In genomic region chr18:37270046-37270665, GRCh38 we compare ENCODE assay signal across 8 cellular contexts.
DNase-seq lines count a peak whose midpoint lies in the region; ATAC-seq and TF ChIP-seq lines count a peak whose summit lies in the region.

No MANE protein-coding gene starts in this region.

- no peaks in the 10 kb centered on the region for H3K79me2 ChIP-seq in mammary epithelial cell (ENCODE audit: insufficient read depth, low read length)

- no peak overlapping the region for H3K4me3 ChIP-seq in mammary epithelial cell (replicated peaks in 1 of 3; ENCODE audit: insufficient read depth in 1 of 3, low read depth in 2 of 3, low read length in 3 of 3)
- no peak overlapping the region for H3K4me3 ChIP-seq in mucosa of descending colon

- H3K9ac ChIP-seq in mammary epithelial cell (ENCODE audit: insufficient read depth, low read length): no peak overlapping the region

- ATAC-seq in mucosa of descending colon: peak; percentile 74
- no peak for ATAC-seq in GM18873 (IDR thresholded peaks at IDR 0.05; ENCODE audit: low FRiP score, unreplicated experiment)

- no peak overlapping the region for H2AFZ ChIP-seq in mammary epithelial cell (ENCODE audit: low read depth, low read length)

- no peak overlapping the region for H3K4me2 ChIP-seq in mammary epithelial cell (ENCODE audit: insufficient read depth, low read depth, low read length)

- BruUV-seq in mammary epithelial cell (replicated peaks; lab: Mats Ljungman, UMichigan): no TSS peak

- H3K9me3 ChIP-seq in mammary epithelial cell (replicated peaks; ENCODE audit: insufficient read depth, low read length) (no peaks in the 10 kb centered on the region), mucosa of descending colon (no peaks in the 10 kb centered on the region)

- no peaks in the 10 kb centered on the region for H3K4me1 ChIP-seq in mammary epithelial cell (ENCODE audit: insufficient read depth, low read length)
- no peaks in the 10 kb centered on the region for H3K4me1 ChIP-seq in mucosa of descending colon (ENCODE audit: low read depth)

- CTCF ChIA-PET in mammary epithelial cell (lab: Charles Lee; ENCODE audit: low non-redundant PET): no interaction called here

- H3K27ac ChIP-seq in mammary epithelial cell (ENCODE audit: insufficient read depth, low read depth, low read length): no peak overlapping the region

- DNase-seq in GDM1 (lab: John Stamatoyannopoulos, UW) (peak; percentile 10), MV-4-11 (lab: John Stamatoyannopoulos, UW) (peak; percentile 5), mammary epithelial cell (peak; percentile 36), mucosa of descending colon (peak in 2 of 3 donors; percentile 36 to 81), mesenteric fat pad (ENCODE audit: low spot score) (no peak), NCI-H1417 (lab: John Stamatoyannopoulos, UW) (no peak), epidermal melanocyte (ENCODE audit: insufficient read length, low spot score) (no peak)

- H3K36me3 ChIP-seq in mammary epithelial cell (ENCODE audit: insufficient read depth, low read length) (no peaks in the 10 kb centered on the region), mucosa of descending colon (ENCODE audit: low read depth) (no peaks in the 10 kb centered on the region)

- peaks cover 9% of the 10 kb centered on the region for H3K27me3 ChIP-seq in mammary epithelial cell (ENCODE audit: insufficient read depth, low read length)

- H4K20me1 ChIP-seq in mammary epithelial cell (ENCODE audit: insufficient read depth, low read length): no peaks in the 10 kb centered on the region

- dilution Hi-C loops in mammary epithelial cell (cut with HindIII; ENCODE audit: low sequenced_read_pairs): loop anchor here (5.0 kb wide), 1 partner anchor 38 kb away; no protein-coding TSS in a partner anchor

- in situ Hi-C loops in mammary epithelial cell (cut with MboI; ENCODE audit: low sequenced_read_pairs in 2 of 2): no loop called here

- TF ChIP-seq CTCF in mammary epithelial cell (conservative IDR thresholded peaks at IDR 0.05 in 1 of 2, IDR thresholded peaks at IDR 0.05 in 1 of 2; ENCODE audit: extremely low read depth in 1 of 2, insufficient read depth in 1 of 2, low read depth in 1 of 2, low read length in 2 of 2) (no peak), mucosa of descending colon (IDR thresholded peaks at IDR 0.05) (no peak)

- intact Hi-C loops in mammary epithelial cell (cut with micrococcal nuclease) (no loop called here), mucosa of descending colon (cut with DNase I, micrococcal nuclease) (no loop called here)

- WGBS in mammary epithelial cell (ENCODE audit: low coverage, missing lambda C conversion rate): 43% methylated on average over 8 of the region's 8 CpGs

Comparison
In these comparisons a context has a peak if more than half of its experiments do, and no peak if none do; other contexts are left out.
1. DNase-seq: peak in GDM1 (single experiment), MV-4-11 (single experiment), mammary epithelial cell (single experiment) and mucosa of descending colon (2 of 3); none in mesenteric fat pad (single experiment), NCI-H1417 (0 of 3) and epidermal melanocyte (single experiment).